ENCODE assay signal across 8 cellular contexts in genomic region chr15:76987896-76988860, GRCh38. TPM values are rescaled to one million over a fixed set of nuclear protein-coding genes. Genes with fewer than 3 reads are reported as not detected.
DNase-seq lines count a peak whose midpoint lies in the region; ATAC-seq and TF ChIP-seq lines count a peak whose summit lies in the region.

No MANE protein-coding gene starts in this region.

- H3K9me3 ChIP-seq in SJCRH30 (replicated peaks), result no peaks in the 10 kb centered on the region
- no peaks in the 10 kb centered on the region for H3K9me3 ChIP-seq in PC-9 (ENCODE audit: insufficient read depth, low read depth)

- no peaks in the 10 kb centered on the region for H3K9me3 Mint-ChIP-seq in T-cell

- no peaks in the 10 kb centered on the region for H3K36me3 Mint-ChIP-seq in T-cell

- H3F3A ChIP-seq in PC-9 (ENCODE audit: insufficient read depth, low read depth), result peaks cover 9% of the 10 kb centered on the region; the same call in 1 of the 2 replicates

- H3K4me3 Mint-ChIP-seq in T-cell, result peak overlapping the region; percentile 26 to 48 (median 37)

- H3K4me3 ChIP-seq in SJCRH30, result no peak overlapping the region
- H3K4me3 ChIP-seq in PC-9, result no peak overlapping the region

- POLR2A ChIA-PET in T-cell (lab: Charles Lee), result no interaction called here
- POLR2A ChIA-PET in PC-9 (lab: Charles Lee; ENCODE audit: unreplicated experiment), result no interaction called here

- H3K79me2 ChIP-seq in PC-9 (ENCODE audit: low read depth), result no peaks in the 10 kb centered on the region

- no peaks in the 10 kb centered on the region for H3K9me2 ChIP-seq in PC-9 (ENCODE audit: insufficient read depth)

- peaks cover 25 to 44% (median 34%) of the 10 kb centered on the region in 3 donors for H3K4me1 Mint-ChIP-seq in T-cell

- intact Hi-C loops in PC-9 (cut with micrococcal nuclease; ENCODE audit: unreplicated experiment), result no loop called here

- ATAC-seq in GM18861 (IDR thresholded peaks at IDR 0.05; ENCODE audit: unreplicated experiment), result peak; percentile 82
- ATAC-seq in HG02852 (IDR thresholded peaks at IDR 0.05; ENCODE audit: unreplicated experiment), result peak; percentile 91
- ATAC-seq in T-cell (replicated peaks in 1 of 4), result peak in 1 of 4 experiments; percentile 32

- no TSS peak for BruUV-seq in PC-9 (replicated peaks; lab: Mats Ljungman, UMichigan)

- H4K20me1 ChIP-seq in PC-9 (ENCODE audit: insufficient read depth), result no peaks in the 10 kb centered on the region

- no peaks in the 10 kb centered on the region for H3K27me3 Mint-ChIP-seq in T-cell

- TF ChIP-seq CTCF in PC-9 (conservative IDR thresholded peaks at IDR 0.05), result no peak

- H3K4me1 ChIP-seq in SJCRH30 (0 out of 2 replicates have a peak, but pooled peaks cover 4% of the 10 kb centered on the region), PC-9 (replicated peaks; ENCODE audit: insufficient read depth) (peaks cover 12% of the 10 kb centered on the region)

- H3K4me2 ChIP-seq in PC-9, result no peak overlapping the region

- CTCF ChIA-PET in T-cell (lab: Charles Lee) (interaction anchor here in 1 of 2 donors (0.6 kb wide), 1 partner anchor 10 kb away, joined by 6 read pairs; no protein-coding TSS in a partner anchor), PC-9 (lab: Charles Lee) (no interaction called here)

- H3K27ac ChIP-seq in SJCRH30 (no peak overlapping the region), PC-9 (no peak overlapping the region)

- DNase-seq in T-cell, result no peak
- DNase-seq in germinal center (ENCODE audit: low spot score), result peak; percentile 41
- DNase-seq in stimulated activated CD8-positive, alpha-beta memory T cell treated with anti-CD3 and anti-CD28 coated beads, Interleukin-15, amount 100 ng/mL, for 48 hours (ENCODE audit: low read depth in 2 of 2), result peak; percentile 74 to 78
- DNase-seq in cerebellar cortex (ENCODE audit: low spot score), result no peak
- no peak for DNase-seq in SJCRH30
- DNase-seq in PC-9, result no peak

- no peak overlapping the region for H2AFZ ChIP-seq in PC-9

- peak overlapping the region; percentile 88 to 91 for H3K27ac Mint-ChIP-seq in T-cell

- no peaks in the 10 kb centered on the region for H3K27me3 ChIP-seq in SJCRH30
- H3K27me3 ChIP-seq in PC-9 (ENCODE audit: insufficient read depth, low read depth), result no peaks in the 10 kb centered on the region

- H3K36me3 ChIP-seq in SJCRH30, result no peaks in the 10 kb centered on the region
- H3K36me3 ChIP-seq in PC-9 (ENCODE audit: low read depth), result no peaks in the 10 kb centered on the region

RNA-seq across cellular contexts. Expression of gene PSTPIP1, which starts 6.7 kb away (rescaled TPM):
- 100 to 1,000 TPM; 110 to 231 (median 180) TPM for total RNA-seq in T-cell
- 11.7 and 13.4 TPM in 2 replicates for total RNA-seq in SJCRH30 (2014; rRNA removed; shearing (Covaris generic))
- not detected in 2 replicates for total RNA-seq in PC-9 (2021)

RNA-seq across cellular contexts. Expression of gene RCN2, which starts 56.6 kb away (rescaled TPM):
- total RNA-seq in T-cell (10 to 100 TPM; 20.5 to 26.7 (median 23.7) TPM), PC-9 (2021) (45.3 and 46.1 TPM in 2 replicates)
- 128 and 159 TPM in 2 replicates for total RNA-seq in SJCRH30 (2014; rRNA removed; shearing (Covaris generic))

Comparison
In these comparisons a context has a peak if more than half of its experiments do, and no peak if none do; other contexts are left out.
1. DNase-seq: peak in germinal center (single experiment) and stimulated activated CD8-positive, alpha-beta memory T cell treated with anti-CD3 and anti-CD28 coated beads, Interleukin-15, amount 100 ng/mL, for 48 hours (2 of 2); none in T-cell (0 of 34), cerebellar cortex (single experiment), SJCRH30 (0 of 2) and PC-9 (0 of 2).